Comparison of ENCODE assay signal across 1 cellular context in the genomic region with DNA sequence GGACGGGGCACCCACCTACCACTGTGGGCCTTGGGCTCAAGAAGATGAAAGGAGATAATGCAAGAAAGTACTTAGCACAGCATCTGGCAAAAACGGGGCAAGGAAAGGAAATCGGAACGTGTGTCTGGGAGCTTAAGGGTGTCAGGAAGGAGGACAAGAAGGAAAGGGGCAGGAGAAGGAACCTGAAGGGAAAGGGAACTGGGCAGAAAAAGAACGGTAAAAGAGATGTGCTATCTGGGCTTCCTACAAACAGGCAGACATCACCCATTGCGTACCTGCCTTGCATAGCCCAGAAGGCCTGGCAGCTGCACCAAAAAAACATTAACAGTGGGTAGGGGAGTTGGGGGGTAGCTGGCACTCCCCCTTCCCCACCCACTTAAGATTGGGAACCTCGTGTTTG.
TF ChIP-seq lines count a peak whose summit lies in the region.

No MANE protein-coding gene starts in this region.

TF ChIP-seq in HepG2, 621 proteins besides CTCF, POLR2A, EP300 and RAD21:
- no peak for TF ChIP-seq HMGXB3 (CRISPR knock-in tag; IDR thresholded peaks at IDR 0.05; ENCODE audit: borderline replicate concordance)
- peak; percentile 39; the same call in 1 of the 2 replicates for TF ChIP-seq SP1 (IDR thresholded peaks at IDR 0.05)
- no peak for TF ChIP-seq SP1 (CRISPR knock-in tag; IDR thresholded peaks at IDR 0.05)
- TF ChIP-seq CHD4 (IDR thresholded peaks at IDR 0.05; ENCODE audit: borderline replicate concordance, low read length), result no peak
- TF ChIP-seq KMT2A (CRISPR knock-in tag; IDR thresholded peaks at IDR 0.05), result no peak
- TF ChIP-seq, protein P1, sequence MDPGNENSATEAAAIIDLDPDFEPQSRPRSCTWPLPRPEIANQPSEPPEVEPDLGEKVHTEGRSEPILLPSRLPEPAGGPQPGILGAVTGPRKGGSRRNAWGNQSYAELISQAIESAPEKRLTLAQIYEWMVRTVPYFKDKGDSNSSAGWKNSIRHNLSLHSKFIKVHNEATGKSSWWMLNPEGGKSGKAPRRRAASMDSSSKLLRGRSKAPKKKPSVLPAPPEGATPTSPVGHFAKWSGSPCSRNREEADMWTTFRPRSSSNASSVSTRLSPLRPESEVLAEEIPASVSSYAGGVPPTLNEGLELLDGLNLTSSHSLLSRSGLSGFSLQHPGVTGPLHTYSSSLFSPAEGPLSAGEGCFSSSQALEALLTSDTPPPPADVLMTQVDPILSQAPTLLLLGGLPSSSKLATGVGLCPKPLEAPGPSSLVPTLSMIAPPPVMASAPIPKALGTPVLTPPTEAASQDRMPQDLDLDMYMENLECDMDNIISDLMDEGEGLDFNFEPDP (CRISPR knock-in tag; conservative IDR thresholded peaks at IDR 0.05), result no peak
- peak; percentile 16; the same call in 1 of the 2 replicates for TF ChIP-seq KDM2A (CRISPR knock-in tag; IDR thresholded peaks at IDR 0.05; ENCODE audit: borderline replicate concordance, low read depth)
- TF ChIP-seq RFXAP (CRISPR knock-in tag; IDR thresholded peaks at IDR 0.05; ENCODE audit: borderline replicate concordance), result no peak
- TF ChIP-seq ZNF280B (CRISPR knock-in tag; IDR thresholded peaks at IDR 0.05; ENCODE audit: borderline replicate concordance), result no peak
- no peak for TF ChIP-seq CC2D1A (CRISPR knock-in tag; IDR thresholded peaks at IDR 0.05)
- peak; percentile 33 for TF ChIP-seq PHB2 (IDR thresholded peaks at IDR 0.05; ENCODE audit: partially characterized antibody)
- 0 out of 2 replicates have a peak, but pooled peaks have one; percentile 33 for TF ChIP-seq ZNF879 (CRISPR knock-in tag; IDR thresholded peaks at IDR 0.05)
- peak; percentile 25; the same call in 1 of the 2 replicates for TF ChIP-seq POLR2G (IDR thresholded peaks at IDR 0.05; ENCODE audit: low read depth, low read length)
- TF ChIP-seq, protein P2, sequence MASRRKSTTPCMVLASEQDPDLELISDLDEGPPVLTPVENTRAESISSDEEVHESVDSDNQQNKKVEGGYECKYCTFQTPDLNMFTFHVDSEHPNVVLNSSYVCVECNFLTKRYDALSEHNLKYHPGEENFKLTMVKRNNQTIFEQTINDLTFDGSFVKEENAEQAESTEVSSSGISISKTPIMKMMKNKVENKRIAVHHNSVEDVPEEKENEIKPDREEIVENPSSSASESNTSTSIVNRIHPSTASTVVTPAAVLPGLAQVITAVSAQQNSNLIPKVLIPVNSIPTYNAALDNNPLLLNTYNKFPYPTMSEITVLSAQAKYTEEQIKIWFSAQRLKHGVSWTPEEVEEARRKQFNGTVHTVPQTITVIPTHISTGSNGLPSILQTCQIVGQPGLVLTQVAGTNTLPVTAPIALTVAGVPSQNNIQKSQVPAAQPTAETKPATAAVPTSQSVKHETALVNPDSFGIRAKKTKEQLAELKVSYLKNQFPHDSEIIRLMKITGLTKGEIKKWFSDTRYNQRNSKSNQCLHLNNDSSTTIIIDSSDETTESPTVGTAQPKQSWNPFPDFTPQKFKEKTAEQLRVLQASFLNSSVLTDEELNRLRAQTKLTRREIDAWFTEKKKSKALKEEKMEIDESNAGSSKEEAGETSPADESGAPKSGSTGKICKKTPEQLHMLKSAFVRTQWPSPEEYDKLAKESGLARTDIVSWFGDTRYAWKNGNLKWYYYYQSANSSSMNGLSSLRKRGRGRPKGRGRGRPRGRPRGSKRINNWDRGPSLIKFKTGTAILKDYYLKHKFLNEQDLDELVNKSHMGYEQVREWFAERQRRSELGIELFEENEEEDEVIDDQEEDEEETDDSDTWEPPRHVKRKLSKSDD (CRISPR knock-in tag; IDR thresholded peaks at IDR 0.05; ENCODE audit: low read depth), result no peak
- 0 out of 2 replicates have a peak, but pooled peaks have one; percentile 33 for TF ChIP-seq ZMAT3 (CRISPR knock-in tag; conservative IDR thresholded peaks at IDR 0.05)
- TF ChIP-seq ZNF556 (CRISPR knock-in tag; IDR thresholded peaks at IDR 0.05; ENCODE audit: borderline replicate concordance), result no peak
- TF ChIP-seq CEBPG (CRISPR knock-in tag; IDR thresholded peaks at IDR 0.05), result no peak
- peak; percentile 54; the same call in 1 of the 2 replicates for TF ChIP-seq JUNB (CRISPR knock-in tag; IDR thresholded peaks at IDR 0.05; ENCODE audit: borderline replicate concordance)
